Comparison of ENCODE assay signal across 10 cellular contexts in the genomic region with DNA sequence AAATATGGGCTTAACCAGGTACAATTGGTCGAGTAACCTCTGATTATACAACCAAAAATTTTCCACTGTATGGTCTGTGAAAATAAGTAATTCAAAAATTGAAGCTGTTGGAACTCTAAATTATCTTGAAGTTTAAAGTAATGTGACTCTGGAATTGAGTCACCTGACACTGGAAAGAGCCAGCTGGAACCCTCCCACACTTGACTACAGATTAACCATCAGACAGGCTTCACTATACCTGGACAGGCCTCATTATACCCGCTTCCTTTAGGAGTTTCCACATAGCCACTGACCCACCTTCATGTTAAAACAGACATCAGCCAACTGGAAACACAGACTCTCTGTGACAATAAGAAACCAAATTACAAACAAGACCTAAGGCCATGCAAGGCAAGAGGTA. TPM values are rescaled to one million over a fixed set of nuclear protein-coding genes. Genes with fewer than 3 reads are reported as not detected.
A peak's percentile ranks its signal among the peaks of the same experiment; 100 is the strongest.
DNase-seq lines count a peak whose midpoint lies in the region; ATAC-seq and TF ChIP-seq lines count a peak whose summit lies in the region.
"Had no signal": no experiment of that assay in that cellular context is flagged by ENCODE, and none has a peak within 500 bp of the region (broad histone marks: within the 10 kb centered on the region; RNA-seq: fewer than 3 reads in every experiment).

No MANE protein-coding gene starts in this region.

- H3K23ac ChIP-seq in neuronal stem cell (ENCODE audit: low read depth, low read length, poor library complexity): no peak overlapping the region

- CTCF ChIA-PET in MCF 10A (lab: Yijun Ruan, JAX): interaction anchor here (0.6 to 1.0 kb wide), 2 partner anchors 102 to 334 kb away, joined by 3 to 4 read pairs; no protein-coding TSS in a partner anchor

- no peak overlapping the region for H2AFZ ChIP-seq in neuronal stem cell (ENCODE audit: low read length)

- peak overlapping the region; percentile 84 for H3K27ac Mint-ChIP-seq in MCF 10A (ENCODE audit: low read depth, unreplicated experiment)
- peak overlapping the region; percentile 26 for H3K27ac Mint-ChIP-seq in memory B cell

- H3K36me3 Mint-ChIP-seq in MCF 10A (ENCODE audit: insufficient read depth, unreplicated experiment): no peaks in the 10 kb centered on the region
- no peaks in the 10 kb centered on the region for H3K36me3 Mint-ChIP-seq in memory B cell

- H3K27me3 ChIP-seq in cardiac muscle cell (no peaks in the 10 kb centered on the region), suprapubic skin (no peaks in the 10 kb centered on the region), neuronal stem cell (ENCODE audit: control insufficient read depth in 3 of 3, insufficient read depth in 3 of 3, low read depth in 1 of 3, low read length in 3 of 3) (no peaks in the 10 kb centered on the region)

- H3K4me1 ChIP-seq in cardiac muscle cell (ENCODE audit: low read depth): peaks cover 6% of the 10 kb centered on the region
- H3K4me1 ChIP-seq in suprapubic skin: peaks cover 16% of the 10 kb centered on the region
- H3K4me1 ChIP-seq in neuronal stem cell (ENCODE audit: control insufficient read depth in 2 of 2, insufficient read depth in 1 of 2, low read depth in 1 of 2, low read length in 2 of 2): peaks cover 3 to 5% of the 10 kb centered on the region in 2 donors

- POLR2A ChIA-PET in MCF 10A (lab: Yijun Ruan, JAX): no interaction called here

- no peak for TF ChIP-seq EP300 in suprapubic skin (IDR thresholded peaks at IDR 0.05)

- no peak for DNase-seq in cardiac muscle cell (ENCODE audit: low read depth in 1 of 2, low spot score in 1 of 2)
- DNase-seq in Right ventricle myocardium superior: no peak
- DNase-seq in MCF 10A (ENCODE audit: unreplicated experiment): no peak
- DNase-seq in memory B cell (ENCODE audit: low spot score in 2 of 2): no peak
- no peak for DNase-seq in suprapubic skin (ENCODE audit: low spot score in 2 of 2)
- no peak for DNase-seq in neuronal stem cell (ENCODE audit: low spot score)
- DNase-seq in NCI-H82 treated with DMSO at 0.1 percent for 48 hours (lab: John Stamatoyannopoulos, UW; ENCODE audit: unreplicated experiment): no peak
- DNase-seq in NCI-H446 treated with DMSO at 0.1 percent for 48 hours (lab: John Stamatoyannopoulos, UW): no peak
- DNase-seq: KBM-7, midbrain had no signal

- BruUV-seq in MCF 10A (replicated peaks; lab: Mats Ljungman, UMichigan): no TSS peak

- H3K4me1 Mint-ChIP-seq in MCF 10A (ENCODE audit: insufficient read depth, unreplicated experiment) (peaks cover 7% of the 10 kb centered on the region), memory B cell (peaks cover 5% of the 10 kb centered on the region)

- no peak overlapping the region for H4K91ac ChIP-seq in neuronal stem cell (ENCODE audit: low read depth, low read length, poor library complexity)

- WGBS in suprapubic skin: 76% methylated on average over 2 of the region's 2 CpGs
- WGBS in neuronal stem cell (ENCODE audit: extremely low coverage in 2 of 2, insufficient read length in 2 of 2, insufficient replicate concordance in 1 of 2), 2 donors: no CpG with 5 or more reads among the region's 2 CpGs

- H3K27me3 Mint-ChIP-seq in MCF 10A (ENCODE audit: insufficient read depth, unreplicated experiment): no peaks in the 10 kb centered on the region
- H3K27me3 Mint-ChIP-seq in memory B cell: no peaks in the 10 kb centered on the region

- no peaks in the 10 kb centered on the region for H3K9me3 Mint-ChIP-seq in MCF 10A (ENCODE audit: unreplicated experiment)
- no peaks in the 10 kb centered on the region for H3K9me3 Mint-ChIP-seq in memory B cell

- H3K9me3 ChIP-seq in cardiac muscle cell (ENCODE audit: low read depth) (no peaks in the 10 kb centered on the region), suprapubic skin (no peaks in the 10 kb centered on the region), neuronal stem cell (replicated peaks in 1 of 2; ENCODE audit: control insufficient read depth in 2 of 2, insufficient read depth in 1 of 2, low read depth in 1 of 2, low read length in 2 of 2) (peaks cover 0 to 54% of the 10 kb centered on the region in 2 donors)

- intact Hi-C loops in Right ventricle myocardium superior (cut with DNase I): no loop called here
- intact Hi-C loops in MCF 10A (cut with micrococcal nuclease): no loop called here

- no peak overlapping the region for H3K9ac ChIP-seq in neuronal stem cell (ENCODE audit: low read depth, low read length, poor library complexity)

- no peak overlapping the region for H4K8ac ChIP-seq in neuronal stem cell (ENCODE audit: low read depth, low read length)

- H3K36me3 ChIP-seq in cardiac muscle cell: no peaks in the 10 kb centered on the region
- H3K36me3 ChIP-seq in suprapubic skin: peaks cover 4% of the 10 kb centered on the region
- H3K36me3 ChIP-seq in neuronal stem cell (replicated peaks in 1 of 2; ENCODE audit: control insufficient read depth in 2 of 2, insufficient read depth in 2 of 2, low read length in 2 of 2): peaks cover 0 to 47% of the 10 kb centered on the region in 2 donors

- no peak overlapping the region for H2AK5ac ChIP-seq in neuronal stem cell (ENCODE audit: low read depth, low read length)

- no peak for TF ChIP-seq POLR2A in suprapubic skin (IDR thresholded peaks at IDR 0.05)

- H3K4me3 Mint-ChIP-seq in MCF 10A (ENCODE audit: unreplicated experiment) (peak overlapping the region; percentile 78), memory B cell (peak overlapping the region; percentile 59)

- no peak overlapping the region for H2BK5ac ChIP-seq in neuronal stem cell (ENCODE audit: low read length)

- TF ChIP-seq CTCF in cardiac muscle cell (IDR thresholded peaks at IDR 0.05; ENCODE audit: low read depth, low read length) (no peak), MCF 10A (IDR thresholded peaks at IDR 0.05; ENCODE audit: unreplicated experiment) (no peak), suprapubic skin (IDR thresholded peaks at IDR 0.05) (no peak)

- H3K18ac ChIP-seq in neuronal stem cell (ENCODE audit: low read length): no peak overlapping the region

- no peak overlapping the region for H3K14ac ChIP-seq in neuronal stem cell (ENCODE audit: low read length)

- no peak overlapping the region for H2BK12ac ChIP-seq in neuronal stem cell (ENCODE audit: low read length)

- no peak overlapping the region for H3K4me2 ChIP-seq in neuronal stem cell (ENCODE audit: insufficient read depth, low read length, poor library complexity, severe bottlenecking)

- H2BK120ac ChIP-seq in neuronal stem cell (ENCODE audit: low read depth, low read length): no peak overlapping the region

- H2BK15ac ChIP-seq in neuronal stem cell (ENCODE audit: low read length): no peak overlapping the region

- H3K4me3 ChIP-seq in cardiac muscle cell (peak overlapping the region; percentile 93), suprapubic skin (peak overlapping the region; percentile 83), neuronal stem cell (ENCODE audit: low read length in 2 of 2) (peak overlapping the region in 1 of 2 donors; percentile 70)

- H3K27ac ChIP-seq in cardiac muscle cell (peak overlapping the region; percentile 5), suprapubic skin (peak overlapping the region; percentile 88), neuronal stem cell (replicated peaks; ENCODE audit: low read length) (no peak overlapping the region)

- ATAC-seq in Right ventricle myocardium superior (ENCODE audit: poor library complexity) (no peak), memory B cell (ENCODE audit: low read depth) (no peak)

- no peak overlapping the region for H3K4ac ChIP-seq in neuronal stem cell (ENCODE audit: low read length)

- H3K79me1 ChIP-seq in neuronal stem cell (ENCODE audit: low read depth, low read length): no peaks in the 10 kb centered on the region

RNA-seq across cellular contexts. Expression of a gene that starts 1.3 kb away (rescaled TPM):
- total RNA-seq in cardiac muscle cell (9.5 and 12.0 TPM in 2 replicates), Right ventricle myocardium superior (3.8 TPM), MCF 10A (2022) (1.3 and 1.6 TPM in 2 replicates), suprapubic skin (10 to 100 TPM in 3 of 4 donors, 1 to 10 TPM in 1; 6.1 to 22.6 (median 10.4) TPM)
- polyA plus RNA-seq in cardiac muscle cell: 8.2 and 8.8 TPM in 2 replicates
- polyA plus RNA-seq in neuronal stem cell (2013, experiment 1 of 2): 2.8 TPM
- polyA plus RNA-seq in neuronal stem cell (2013, experiment 2 of 2): 3.0 TPM

RNA-seq across cellular contexts. Expression of a gene that starts 18.6 kb away (rescaled TPM):
- total RNA-seq in cardiac muscle cell (0.39 TPM in 1 of 2 replicates, not detected in the other), Right ventricle myocardium superior (0.22 TPM), MCF 10A (2022) (not detected in 2 replicates), suprapubic skin (1 to 10 TPM in 2 of 4 donors, under 1 TPM in 1, not detected in 1; 0.34 to 1.3 (median 1.1) TPM)
- 1.0 TPM in 1 of 2 replicates, not detected in the other for polyA plus RNA-seq in cardiac muscle cell
- 0.57 TPM for polyA plus RNA-seq in neuronal stem cell (2013, experiment 1 of 2)
- 0.42 TPM for polyA plus RNA-seq in neuronal stem cell (2013, experiment 2 of 2)

RNA-seq across cellular contexts. Expression of a gene that starts 30.3 kb away (rescaled TPM):
- 9.3 and 14.6 TPM in 2 replicates for total RNA-seq in cardiac muscle cell
- polyA plus RNA-seq in cardiac muscle cell: 5.8 and 9.1 TPM in 2 replicates
- 12.4 TPM for total RNA-seq in Right ventricle myocardium superior
- not detected in 2 replicates for total RNA-seq in MCF 10A (2022)
- 10 to 100 TPM; 11.5 to 18.1 (median 12.3) TPM for total RNA-seq in suprapubic skin
- polyA plus RNA-seq in neuronal stem cell (2013, experiment 1 of 2): 4.5 TPM
- 4.3 TPM for polyA plus RNA-seq in neuronal stem cell (2013, experiment 2 of 2)

Comparison
In these comparisons a context has a peak if more than half of its experiments do, and no peak if none do; other contexts are left out.
1. RNA of a gene that starts 30.3 kb away (total RNA-seq): 9.3 to 14.6 TPM in cardiac muscle cell, 11.5 to 18.1 TPM in suprapubic skin and 12.4 TPM in Right ventricle myocardium superior (single experiment); not detected in MCF 10A; every median in the first group is over 10 times any median in the second.